In the genomic region with DNA sequence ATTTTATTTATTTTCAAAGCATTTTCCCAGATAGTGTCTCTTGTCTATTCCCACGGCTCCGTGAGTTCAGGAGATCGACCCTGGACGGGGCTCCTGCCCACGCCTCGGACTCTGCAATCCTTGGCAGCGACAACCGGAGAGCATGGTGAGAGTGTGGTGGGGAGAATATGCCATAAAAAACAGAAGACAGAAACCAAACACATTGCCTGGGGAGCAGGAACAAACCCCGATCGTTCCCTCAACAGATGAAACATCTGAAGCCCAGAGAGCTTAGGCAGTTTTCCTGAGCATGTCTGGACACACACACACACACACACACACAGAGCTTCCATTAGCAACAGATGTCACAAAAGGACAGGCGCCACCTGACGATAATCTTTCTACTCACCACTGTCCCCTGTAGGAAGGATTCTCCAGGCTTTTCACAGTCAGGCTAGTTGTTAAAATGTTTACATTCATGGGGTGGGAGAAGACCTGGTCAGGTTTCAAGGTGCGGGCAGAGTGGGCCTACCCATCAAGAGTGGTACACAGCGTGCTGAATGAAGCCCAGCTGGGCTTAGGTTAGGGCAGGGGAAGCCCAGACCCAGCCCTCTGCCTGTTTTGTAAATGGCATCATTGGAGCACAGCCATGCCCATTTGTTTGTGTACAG, we compare ENCODE assay signal across 10 cellular contexts.
A peak's percentile ranks its signal among the peaks of the same experiment; 100 is the strongest.
DNase-seq lines count a peak whose midpoint lies in the region; ATAC-seq and TF ChIP-seq lines count a peak whose summit lies in the region.
"Had no signal": no experiment of that assay in that cellular context is flagged by ENCODE, and none has a peak within 500 bp of the region (broad histone marks: within the 10 kb centered on the region; RNA-seq: fewer than 3 reads in every experiment).

No MANE protein-coding gene starts in this region.

- TF ChIP-seq CTCF in heart left ventricle (IDR thresholded peaks at IDR 0.05) (peak in 9 of 12 donors; percentile 7 to 47 (median 26)), type B pancreatic cell (conservative IDR thresholded peaks at IDR 0.05) (peak; percentile 46), endothelial cell (IDR thresholded peaks at IDR 0.05; ENCODE audit: unreplicated experiment) (no peak), GM10266 (IDR thresholded peaks at IDR 0.05; ENCODE audit: control insufficient read depth, insufficient read depth, low read depth, missing control alignments) (no peak)

- intact Hi-C loops in heart left ventricle (cut with DNase I): loop anchor here in 4 of 10 donors (5.0 to 10.0 kb wide), 4 partner anchors 113 to 183 kb away; no protein-coding TSS in a partner anchor

- no peak for TF ChIP-seq POLR2A in heart left ventricle (IDR thresholded peaks at IDR 0.05)

- peak; percentile 25 for DNase-seq in activated CD8-positive, alpha-beta memory T cell treated with anti-CD3 and anti-CD28 coated beads, Interleukin-2, amount 10 ng/mL, durations not matched to agents 7 days and 5 days
- no peak for DNase-seq in activated CD8-positive, alpha-beta memory T cell treated with anti-CD3 and anti-CD28 coated beads for 24 hours
- DNase-seq in RPMI7951 (ENCODE audit: low read depth): peak; percentile 33
- peak in 4 of 5 donors; percentile 65 to 72 (median 68) for DNase-seq in heart left ventricle
- peak; percentile 60 for DNase-seq in type B pancreatic cell (ENCODE audit: extremely low spot score, unreplicated experiment)
- DNase-seq in AML-193 (lab: John Stamatoyannopoulos, UW): no peak
- DNase-seq in endothelial cell (ENCODE audit: low spot score): no peak
- DNase-seq in GM10266 (ENCODE audit: extremely low spot score): no peak

- H3K9me3 ChIP-seq in heart left ventricle: peaks cover 0 to 22% (median 6%) of the 10 kb centered on the region in 12 donors

- CTCF ChIA-PET in activated CD8-positive, alpha-beta memory T cell treated with anti-CD3 and anti-CD28 coated beads, Interleukin-2, amount 10 ng/mL, durations not matched to agents 7 days and 5 days (lab: Charles Lee): interaction anchor here (0.6 to 1.2 kb wide), 2 partner anchors 83 to 379 kb away, joined by 3 read pairs; no protein-coding TSS in a partner anchor

- H3K4me1 ChIP-seq in heart left ventricle: peaks cover 0 to 27% (median 8%) of the 10 kb centered on the region in 12 donors

- peak overlapping the region; percentile 46 to 93 (median 76) for H3K27ac ChIP-seq in heart left ventricle

- H3K27me3 ChIP-seq in heart left ventricle: no peaks in the 10 kb centered on the region

- H3K27ac Mint-ChIP-seq in activated CD8-positive, alpha-beta memory T cell treated with anti-CD3 and anti-CD28 coated beads, Interleukin-2, amount 10 ng/mL, durations not matched to agents 7 days and 5 days: no peak overlapping the region
- H3K27ac Mint-ChIP-seq in type B pancreatic cell (peak overlapping the region; percentile 56), endothelial cell (ENCODE audit: unreplicated experiment) (no peak overlapping the region)
- H3K27ac Mint-ChIP-seq: B cell had no signal

- H3K36me3 ChIP-seq in heart left ventricle: no peaks in the 10 kb centered on the region

- H3K27me3 Mint-ChIP-seq in activated CD8-positive, alpha-beta memory T cell treated with anti-CD3 and anti-CD28 coated beads, Interleukin-2, amount 10 ng/mL, durations not matched to agents 7 days and 5 days: peaks cover 31% of the 10 kb centered on the region
- H3K27me3 Mint-ChIP-seq in type B pancreatic cell (peaks cover 16% of the 10 kb centered on the region), endothelial cell (ENCODE audit: unreplicated experiment) (peaks cover 2% of the 10 kb centered on the region)

- no peak overlapping the region for H3K4me3 Mint-ChIP-seq in activated CD8-positive, alpha-beta memory T cell treated with anti-CD3 and anti-CD28 coated beads, Interleukin-2, amount 10 ng/mL, durations not matched to agents 7 days and 5 days
- peak overlapping the region; percentile 65 for H3K4me3 Mint-ChIP-seq in type B pancreatic cell
- no peak overlapping the region for H3K4me3 Mint-ChIP-seq in endothelial cell (ENCODE audit: unreplicated experiment)
- H3K4me3 Mint-ChIP-seq: B cell; central memory CD8-positive, alpha-beta T cell had no signal

- peak overlapping the region in 2 of 12 donors; percentile 19 to 20 for H3K4me3 ChIP-seq in heart left ventricle

- peaks cover 6% of the 10 kb centered on the region for H3K9me3 Mint-ChIP-seq in activated CD8-positive, alpha-beta memory T cell treated with anti-CD3 and anti-CD28 coated beads, Interleukin-2, amount 10 ng/mL, durations not matched to agents 7 days and 5 days (ENCODE audit: low read depth)
- H3K9me3 Mint-ChIP-seq in type B pancreatic cell: peaks cover 12% of the 10 kb centered on the region
- H3K9me3 Mint-ChIP-seq in endothelial cell (ENCODE audit: unreplicated experiment): no peaks in the 10 kb centered on the region

- 62 to 76% (median 67%) methylated on average over 14 of the region's 14 CpGs for WGBS in heart left ventricle, 4 donors

- H3K36me3 Mint-ChIP-seq in activated CD8-positive, alpha-beta memory T cell treated with anti-CD3 and anti-CD28 coated beads, Interleukin-2, amount 10 ng/mL, durations not matched to agents 7 days and 5 days: peaks cover 6% of the 10 kb centered on the region
- H3K36me3 Mint-ChIP-seq in type B pancreatic cell: no peaks in the 10 kb centered on the region
- H3K36me3 Mint-ChIP-seq in endothelial cell (ENCODE audit: low read depth, unreplicated experiment): no peaks in the 10 kb centered on the region

- H3K4me1 Mint-ChIP-seq in activated CD8-positive, alpha-beta memory T cell treated with anti-CD3 and anti-CD28 coated beads, Interleukin-2, amount 10 ng/mL, durations not matched to agents 7 days and 5 days: peaks cover 4% of the 10 kb centered on the region
- H3K4me1 Mint-ChIP-seq in type B pancreatic cell (ENCODE audit: unreplicated experiment): peaks cover 20% of the 10 kb centered on the region
- H3K4me1 Mint-ChIP-seq in endothelial cell (ENCODE audit: unreplicated experiment): peaks cover 2% of the 10 kb centered on the region

- no peak for ATAC-seq in activated CD8-positive, alpha-beta memory T cell treated with anti-CD3 and anti-CD28 coated beads, Interleukin-2, amount 10 ng/mL, durations not matched to agents 7 days and 5 days
- peak; percentile 60 to 73 (median 66) for ATAC-seq in heart left ventricle

Comparison
In these comparisons a context has a peak if more than half of its experiments do, and no peak if none do; other contexts are left out.
1. DNase-seq: peak in activated CD8-positive, alpha-beta memory T cell treated with anti-CD3 and anti-CD28 coated beads, Interleukin-2, amount 10 ng/mL, durations not matched to agents 7 days and 5 days (single experiment), RPMI7951 (single experiment), heart left ventricle (4 of 5) and type B pancreatic cell (single experiment); none in activated CD8-positive, alpha-beta memory T cell treated with anti-CD3 and anti-CD28 coated beads for 24 hours (single experiment), AML-193 (0 of 2), endothelial cell (single experiment) and GM10266 (single experiment).
2. CTCF ChIP-seq: peak in heart left ventricle (9 of 12) and type B pancreatic cell (single experiment); none in endothelial cell (single experiment) and GM10266 (single experiment).